ENCODE assay signal across 35 cellular contexts in genomic region chr20:8163543-8163942, GRCh38.
"Had no signal": no experiment of that assay in that cellular context is flagged by ENCODE, and none has a peak within 500 bp of the region (broad histone marks: within the 10 kb centered on the region; RNA-seq: fewer than 3 reads in every experiment).

No MANE protein-coding gene starts in this region.

- H3K36me3 ChIP-seq: MG63 had no signal

- DNase-seq: Karpas-422, Kasumi-1, MG63, MM.1S, MV-4-11, NCI-H1048, NCI-H1092, NCI-H1092 treated with DMSO at 0.1 percent for 48 hours, NCI-H1105, NCI-H1105 treated with DMSO at 0.1 percent for 48 hours, NCI-H1417, NCI-H1417 treated with DMSO at 0.1 percent for 48 hours, NCI-H1436, NCI-H1436 treated with DMSO at 0.1 percent for 48 hours, NCI-H146, NCI-H1694, NCI-H1694 treated with DMSO at 0.1 percent for 48 hours, NCI-H187, NCI-H187 treated with DMSO at 0.1 percent for 48 hours, NCI-H1930, NCI-H2029, NCI-H2029 treated with DMSO at 0.1 percent for 48 hours, NCI-H2081, NCI-H2081 treated with DMSO at 0.1 percent for 48 hours, NCI-H2107, NCI-H2171, NCI-H2171 treated with DMSO at 0.1 percent for 48 hours, NCI-H2227 treated with DMSO at 0.1 percent for 48 hours, NCI-H226, NCI-H345, NCI-H446, NCI-H446 treated with DMSO at 0.1 percent for 48 hours, NCI-H510A, NCI-H510A treated with DMSO at 0.1 percent for 48 hours, NCI-H524 had no signal

- H3K27me3 ChIP-seq: MG63 had no signal

- H3K4me3 ChIP-seq: MG63 had no signal
